22 cellular contexts compared by ENCODE assay signal in genomic region chr1:167206166-167206835, GRCh38.
"Had no signal": no experiment of that assay in that cellular context is flagged by ENCODE, and none has a peak within 500 bp of the region (broad histone marks: within the 10 kb centered on the region; RNA-seq: fewer than 3 reads in every experiment).

No MANE protein-coding gene starts in this region.

- H3K9me3 ChIP-seq: esophagus squamous epithelium, gastrocnemius medialis had no signal

- H3K27ac Mint-ChIP-seq: activated B cell treated with CpG ODN at 0.5 μM for 24 hours; activated CD8-positive, alpha-beta T cell treated with anti-CD3 and anti-CD28 coated beads, Interleukin-2, amount 10 ng/mL, durations not matched to agents 7 days and 5 days; nephron; T-helper 1 cell treated with Interleukin-12 subunit alpha and Interleukin-12 subunit beta and Interleukin-4 antibody, amounts not matched to agents 30 μg/mL and 1 μg/mL, for 36 hours had no signal

- H3K27ac ChIP-seq: coronary artery, esophagus squamous epithelium, gastrocnemius medialis, parathyroid adenoma, transverse colon had no signal

- H3K27me3 ChIP-seq: esophagus squamous epithelium, gastrocnemius medialis, transverse colon had no signal

- H3K36me3 ChIP-seq: esophagus squamous epithelium, gastrocnemius medialis, transverse colon had no signal

- DNase-seq: activated B cell treated with CpG ODN at 0.5 μM for 24 hours; activated CD4-positive, alpha-beta T cell treated with anti-CD3 and anti-CD28 coated beads for 48 hours; activated CD8-positive, alpha-beta T cell treated with anti-CD3 and anti-CD28 coated beads, Interleukin-2, amount 10 ng/mL, durations not matched to agents 7 days and 5 days; activated naive CD4-positive, alpha-beta T cell treated with Interleukin-2 at 50 U/mL for 16 hours; activated naive CD8-positive, alpha-beta T cell treated with anti-CD3 and anti-CD28 coated beads for 36 hours; activated T-cell treated with anti-CD3 and anti-CD28 coated beads, Interleukin-2, amount 50 U/mL, for 1 hour; cerebellar nuclear complex; esophagus squamous epithelium; gastrocnemius medialis; hippocampal formation; islet precursor cell; left cardiac atrium; mesenchymal stem cell; nucleus accumbens; right cardiac atrium; stimulated activated CD4-positive, alpha-beta T cell treated with anti-CD3 and anti-CD28 coated beads, Interleukin-1b, Interleukin-23, amount 100 ng/mL, for 48 hours; T1000; transverse colon had no signal

- H3K4me1 ChIP-seq: esophagus squamous epithelium, gastrocnemius medialis, parathyroid adenoma had no signal

- H3K27me3 Mint-ChIP-seq: activated B cell treated with CpG ODN at 0.5 μM for 24 hours; activated naive CD8-positive, alpha-beta T cell treated with anti-CD3 and anti-CD28 coated beads for 36 hours had no signal

- H3K9ac ChIP-seq: parathyroid adenoma had no signal

- H3K4me3 Mint-ChIP-seq: activated B cell treated with CpG ODN at 0.5 μM for 24 hours; activated CD8-positive, alpha-beta T cell treated with anti-CD3 and anti-CD28 coated beads, Interleukin-2, amount 10 ng/mL, durations not matched to agents 7 days and 5 days; activated naive CD8-positive, alpha-beta T cell treated with anti-CD3 and anti-CD28 coated beads for 36 hours; nephron; T-helper 1 cell treated with Interleukin-12 subunit alpha and Interleukin-12 subunit beta and Interleukin-4 antibody, amounts not matched to agents 30 μg/mL and 1 μg/mL, for 36 hours had no signal

- H3K4me1 Mint-ChIP-seq: nephron had no signal

- ATAC-seq: activated CD8-positive, alpha-beta T cell treated with anti-CD3 and anti-CD28 coated beads, Interleukin-2, amount 10 ng/mL, durations not matched to agents 7 days and 5 days; gastrocnemius medialis; left cardiac atrium; right cardiac atrium had no signal

- H2AFZ ChIP-seq: parathyroid adenoma had no signal

- H3K4me3 ChIP-seq: coronary artery, esophagus squamous epithelium, gastrocnemius medialis, transverse colon had no signal

- H3K79me2 ChIP-seq: parathyroid adenoma had no signal
